Comparison of ENCODE assay signal across 18 cellular contexts in the genomic region with DNA sequence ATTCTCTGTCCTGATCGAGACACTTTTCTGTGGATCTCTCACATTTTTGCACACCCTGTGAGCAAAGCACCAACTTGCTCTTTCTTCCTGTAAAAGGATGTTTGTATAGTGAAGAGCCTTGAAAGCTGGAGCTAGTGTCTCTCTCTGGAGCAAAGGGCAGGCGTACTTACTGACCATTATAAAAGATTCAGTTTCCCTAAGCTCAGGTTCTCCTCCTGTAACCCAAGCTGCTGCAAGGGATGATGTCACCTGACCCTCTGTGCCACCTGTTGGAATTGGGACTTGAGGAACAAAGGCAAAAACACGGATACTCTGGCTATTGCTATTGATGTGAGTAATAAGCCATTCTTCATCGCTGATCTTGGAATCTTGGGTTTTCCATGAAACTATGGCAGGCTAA.
"Had no signal": no experiment of that assay in that cellular context is flagged by ENCODE, and none has a peak within 500 bp of the region (broad histone marks: within the 10 kb centered on the region; RNA-seq: fewer than 3 reads in every experiment).

No MANE protein-coding gene starts in this region.

- H3K27ac ChIP-seq: epithelial cell of prostate, gastroesophageal sphincter, hepatocyte, transverse colon had no signal

- H3K27me3 Mint-ChIP-seq: activated naive CD8-positive, alpha-beta T cell treated with anti-CD3 and anti-CD28 coated beads, Interleukin-2, amount 10 ng/mL, durations not matched to agents 7 days and 5 days; dendritic cell treated with granulocyte-macrophage colony-stimulating factor and Interleukin-4, amounts not matched to agents 40 ng/mL and 50 ng/mL, for 4 days; effector memory CD8-positive, alpha-beta T cell; natural killer cell treated with Interleukin-12 subunit alpha and Interleukin-12 subunit beta and Interleukin-15 and Interleukin-18, amount 100 ng/mL, for 72 hours; stimulated activated naive B cell treated with anti-CD40 and anti-IgM and Interleukin-4, amounts not matched to agents 10 μg/mL and 1 μg/mL and 100 μg/mL, for 72 hours had no signal

- ATAC-seq: activated T-cell treated with anti-CD3 and anti-CD28 coated beads, Interleukin-2, amount 50 U/mL, for 72 hours; effector memory CD8-positive, alpha-beta T cell; gastroesophageal sphincter; natural killer cell treated with Interleukin-12 subunit alpha and Interleukin-12 subunit beta and Interleukin-15 and Interleukin-18, amount 100 ng/mL, for 72 hours; right cardiac atrium; stimulated activated naive B cell treated with anti-CD40 and anti-IgM and Interleukin-4, amounts not matched to agents 10 μg/mL and 1 μg/mL and 100 μg/mL, for 72 hours had no signal

- H3K36me3 Mint-ChIP-seq: natural killer cell treated with Interleukin-12 subunit alpha and Interleukin-12 subunit beta and Interleukin-15 and Interleukin-18, amount 100 ng/mL, for 72 hours had no signal

- H3K27ac Mint-ChIP-seq: activated naive CD8-positive, alpha-beta T cell treated with anti-CD3 and anti-CD28 coated beads, Interleukin-2, amount 10 ng/mL, durations not matched to agents 7 days and 5 days; activated T-cell treated with anti-CD3 and anti-CD28 coated beads, Interleukin-2, amount 50 U/mL, for 72 hours; dendritic cell treated with granulocyte-macrophage colony-stimulating factor and Interleukin-4, amounts not matched to agents 40 ng/mL and 50 ng/mL, for 4 days; effector memory CD8-positive, alpha-beta T cell; natural killer cell treated with Interleukin-12 subunit alpha and Interleukin-12 subunit beta and Interleukin-15 and Interleukin-18, amount 100 ng/mL, for 72 hours; stimulated activated naive B cell treated with anti-CD40 and anti-IgM and Interleukin-4, amounts not matched to agents 10 μg/mL and 1 μg/mL and 100 μg/mL, for 72 hours had no signal

- H3K4me3 ChIP-seq: gastroesophageal sphincter, hepatocyte, transverse colon had no signal

- H3K9me3 Mint-ChIP-seq: dendritic cell treated with granulocyte-macrophage colony-stimulating factor and Interleukin-4, amounts not matched to agents 40 ng/mL and 50 ng/mL, for 4 days; effector memory CD8-positive, alpha-beta T cell; natural killer cell treated with Interleukin-12 subunit alpha and Interleukin-12 subunit beta and Interleukin-15 and Interleukin-18, amount 100 ng/mL, for 72 hours had no signal

- DNase-seq: activated CD4-positive, alpha-beta T cell treated with anti-CD3 and anti-CD28 coated beads, Interleukin-2, amount 50 U/mL, for 48 hours; activated CD4-positive, CD25-positive, alpha-beta regulatory T cell treated with anti-CD3 and anti-CD28 coated beads, Interleukin-2, amount 50 U/mL, for 72 hours; activated gamma-delta T cell treated with Interleukin-2 at 50 U/mL for 16 hours; activated naive CD8-positive, alpha-beta T cell treated with anti-CD3 and anti-CD28 coated beads, Interleukin-2, amount 10 ng/mL, durations not matched to agents 7 days and 5 days; activated T-cell treated with anti-CD3 and anti-CD28 coated beads, Interleukin-2, amount 50 U/mL, for 72 hours; anterior cingulate cortex; cerebellar nuclear complex; effector memory CD8-positive, alpha-beta T cell; nucleus accumbens; right cardiac atrium; stimulated activated CD4-positive, alpha-beta T cell treated with anti-CD3 and anti-CD28 coated beads, Interleukin-2, amount 100 ng/mL, for 24 hours; stimulated activated naive B cell treated with anti-CD40 and anti-IgM and Interleukin-4, amounts not matched to agents 10 μg/mL and 1 μg/mL and 100 μg/mL, for 72 hours; transverse colon had no signal

- H3K27me3 ChIP-seq: gastroesophageal sphincter, hepatocyte, transverse colon had no signal

- H3K4me1 Mint-ChIP-seq: activated naive CD8-positive, alpha-beta T cell treated with anti-CD3 and anti-CD28 coated beads, Interleukin-2, amount 10 ng/mL, durations not matched to agents 7 days and 5 days had no signal

- H3K9me3 ChIP-seq: gastroesophageal sphincter, transverse colon had no signal

- H3K4me3 Mint-ChIP-seq: activated naive CD8-positive, alpha-beta T cell treated with anti-CD3 and anti-CD28 coated beads, Interleukin-2, amount 10 ng/mL, durations not matched to agents 7 days and 5 days; activated T-cell treated with anti-CD3 and anti-CD28 coated beads, Interleukin-2, amount 50 U/mL, for 72 hours; dendritic cell treated with granulocyte-macrophage colony-stimulating factor and Interleukin-4, amounts not matched to agents 40 ng/mL and 50 ng/mL, for 4 days; effector memory CD8-positive, alpha-beta T cell; natural killer cell treated with Interleukin-12 subunit alpha and Interleukin-12 subunit beta and Interleukin-15 and Interleukin-18, amount 100 ng/mL, for 72 hours; stimulated activated naive B cell treated with anti-CD40 and anti-IgM and Interleukin-4, amounts not matched to agents 10 μg/mL and 1 μg/mL and 100 μg/mL, for 72 hours had no signal

- H3K36me3 ChIP-seq: gastroesophageal sphincter, transverse colon had no signal
